1 cellular context compared by ENCODE assay signal in the genomic region with DNA sequence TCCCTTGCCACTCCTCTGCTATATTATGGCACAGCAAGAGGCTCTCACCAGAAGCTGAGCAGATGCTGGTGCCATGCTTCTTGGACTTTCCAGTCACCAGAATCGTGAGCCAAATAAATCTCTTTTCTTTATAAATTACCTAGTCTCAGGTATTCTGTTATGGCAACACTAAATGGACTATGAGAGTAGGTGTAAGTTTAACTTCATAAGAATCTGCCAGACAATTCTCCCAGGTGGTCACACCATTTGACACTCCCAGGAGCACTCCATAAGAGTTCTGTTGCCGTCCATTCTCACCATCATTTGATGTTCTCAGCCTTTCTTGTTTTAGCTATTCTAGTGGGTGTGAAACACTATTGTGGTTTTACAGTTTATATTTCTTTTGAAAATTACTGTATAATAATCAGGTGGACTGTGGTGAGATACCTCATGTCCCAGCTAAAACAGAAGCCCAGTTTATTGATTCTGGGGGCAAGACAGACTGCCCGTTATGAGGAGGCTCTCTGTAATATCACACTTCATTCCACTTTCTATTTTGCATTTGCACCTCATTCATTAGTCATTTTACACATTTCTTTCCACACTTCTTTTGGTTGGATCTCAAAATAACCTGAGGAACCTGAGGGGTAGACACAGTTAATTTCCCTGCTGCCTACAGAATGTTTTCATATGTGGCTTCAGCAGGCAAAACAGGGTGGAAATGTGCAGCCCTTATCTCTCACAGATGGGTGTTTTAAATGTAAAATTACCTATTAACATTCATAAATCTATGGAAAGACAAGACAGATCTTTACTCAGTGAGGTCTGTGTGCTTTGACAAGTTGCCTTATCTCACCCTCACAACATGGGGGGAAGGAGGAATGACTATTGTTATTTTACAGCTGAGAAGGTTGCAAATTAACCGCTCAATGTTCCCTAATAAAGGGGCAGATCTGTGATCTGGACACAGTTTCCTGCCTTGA.
TF ChIP-seq lines count a peak whose summit lies in the region.

No MANE protein-coding gene starts in this region.

TF ChIP-seq in K562, 482 proteins besides CTCF, POLR2A, EP300 and RAD21 (continued from another document and continues in another):
- TF ChIP-seq, protein P1, sequence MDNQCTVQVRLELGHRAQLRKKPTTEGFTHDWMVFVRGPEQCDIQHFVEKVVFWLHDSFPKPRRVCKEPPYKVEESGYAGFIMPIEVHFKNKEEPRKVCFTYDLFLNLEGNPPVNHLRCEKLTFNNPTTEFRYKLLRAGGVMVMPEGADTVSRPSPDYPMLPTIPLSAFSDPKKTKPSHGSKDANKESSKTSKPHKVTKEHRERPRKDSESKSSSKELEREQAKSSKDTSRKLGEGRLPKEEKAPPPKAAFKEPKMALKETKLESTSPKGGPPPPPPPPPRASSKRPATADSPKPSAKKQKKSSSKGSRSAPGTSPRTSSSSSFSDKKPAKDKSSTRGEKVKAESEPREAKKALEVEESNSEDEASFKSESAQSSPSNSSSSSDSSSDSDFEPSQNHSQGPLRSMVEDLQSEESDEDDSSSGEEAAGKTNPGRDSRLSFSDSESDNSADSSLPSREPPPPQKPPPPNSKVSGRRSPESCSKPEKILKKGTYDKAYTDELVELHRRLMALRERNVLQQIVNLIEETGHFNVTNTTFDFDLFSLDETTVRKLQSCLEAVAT (IDR thresholded peaks at IDR 0.05): no peak
- TF ChIP-seq FOXJ3 (CRISPR knock-in tag; IDR thresholded peaks at IDR 0.05) (no peak), ARNT (IDR thresholded peaks at IDR 0.05) (peak; percentile 87 to 96), RFX5 (IDR thresholded peaks at IDR 0.05; ENCODE audit: low read depth, low read length) (no peak), KAT7 (CRISPR knock-in tag; IDR thresholded peaks at IDR 0.05; ENCODE audit: borderline replicate concordance) (no peak), GATAD2B (IDR thresholded peaks at IDR 0.05; ENCODE audit: borderline replicate concordance) (peak; percentile 98), TRIM24 (IDR thresholded peaks at IDR 0.05) (peak; percentile 90 to 96), ZNF668 (CRISPR knock-in tag; IDR thresholded peaks at IDR 0.05) (0 out of 2 replicates have a peak, but pooled peaks have one; percentile 39), PURB (CRISPR knock-in tag; IDR thresholded peaks at IDR 0.05; ENCODE audit: low read depth) (no peak), PRMT5 (CRISPR knock-in tag; IDR thresholded peaks at IDR 0.05) (no peak), ATF1 (CRISPR knock-in tag; IDR thresholded peaks at IDR 0.05) (no peak), ATF1 (tag; IDR thresholded peaks at IDR 0.05) (peak; percentile 74), BRD4 (IDR thresholded peaks at IDR 0.05) (peak; percentile 91), ZSCAN32 (CRISPR knock-in tag; IDR thresholded peaks at IDR 0.05) (peak; percentile 53; the same call in 1 of the 2 replicates), PML (IDR thresholded peaks at IDR 0.05; ENCODE audit: low read length) (peak; percentile 98), ZNF551 (CRISPR knock-in tag; IDR thresholded peaks at IDR 0.05) (no peak), LCOR (CRISPR knock-in tag; IDR thresholded peaks at IDR 0.05) (no peak), ZNF436 (CRISPR knock-in tag; IDR thresholded peaks at IDR 0.05) (no peak), KHSRP (IDR thresholded peaks at IDR 0.05) (peak; percentile 84), ZNF79 (CRISPR knock-in tag; IDR thresholded peaks at IDR 0.05; ENCODE audit: low read depth) (no peak), FUS (optimal IDR thresholded peaks at IDR 0.05; ENCODE audit: low read depth, low read length) (no peak), DIDO1 (tag; IDR thresholded peaks at IDR 0.05; ENCODE audit: low read depth) (no peak), FOXJ2 (tag; IDR thresholded peaks at IDR 0.05) (no peak)
- TF ChIP-seq, protein P2, sequence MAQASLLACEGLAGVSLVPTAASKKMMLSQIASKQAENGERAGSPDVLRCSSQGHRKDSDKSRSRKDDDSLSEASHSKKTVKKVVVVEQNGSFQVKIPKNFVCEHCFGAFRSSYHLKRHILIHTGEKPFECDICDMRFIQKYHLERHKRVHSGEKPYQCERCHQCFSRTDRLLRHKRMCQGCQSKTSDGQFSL (CRISPR knock-in tag; IDR thresholded peaks at IDR 0.05): peak; percentile 95
- TF ChIP-seq, protein P2 (tag; IDR thresholded peaks at IDR 0.05): peak; percentile 22 to 78; a peak in 2 of 4 replicates
- TF ChIP-seq, protein P3, sequence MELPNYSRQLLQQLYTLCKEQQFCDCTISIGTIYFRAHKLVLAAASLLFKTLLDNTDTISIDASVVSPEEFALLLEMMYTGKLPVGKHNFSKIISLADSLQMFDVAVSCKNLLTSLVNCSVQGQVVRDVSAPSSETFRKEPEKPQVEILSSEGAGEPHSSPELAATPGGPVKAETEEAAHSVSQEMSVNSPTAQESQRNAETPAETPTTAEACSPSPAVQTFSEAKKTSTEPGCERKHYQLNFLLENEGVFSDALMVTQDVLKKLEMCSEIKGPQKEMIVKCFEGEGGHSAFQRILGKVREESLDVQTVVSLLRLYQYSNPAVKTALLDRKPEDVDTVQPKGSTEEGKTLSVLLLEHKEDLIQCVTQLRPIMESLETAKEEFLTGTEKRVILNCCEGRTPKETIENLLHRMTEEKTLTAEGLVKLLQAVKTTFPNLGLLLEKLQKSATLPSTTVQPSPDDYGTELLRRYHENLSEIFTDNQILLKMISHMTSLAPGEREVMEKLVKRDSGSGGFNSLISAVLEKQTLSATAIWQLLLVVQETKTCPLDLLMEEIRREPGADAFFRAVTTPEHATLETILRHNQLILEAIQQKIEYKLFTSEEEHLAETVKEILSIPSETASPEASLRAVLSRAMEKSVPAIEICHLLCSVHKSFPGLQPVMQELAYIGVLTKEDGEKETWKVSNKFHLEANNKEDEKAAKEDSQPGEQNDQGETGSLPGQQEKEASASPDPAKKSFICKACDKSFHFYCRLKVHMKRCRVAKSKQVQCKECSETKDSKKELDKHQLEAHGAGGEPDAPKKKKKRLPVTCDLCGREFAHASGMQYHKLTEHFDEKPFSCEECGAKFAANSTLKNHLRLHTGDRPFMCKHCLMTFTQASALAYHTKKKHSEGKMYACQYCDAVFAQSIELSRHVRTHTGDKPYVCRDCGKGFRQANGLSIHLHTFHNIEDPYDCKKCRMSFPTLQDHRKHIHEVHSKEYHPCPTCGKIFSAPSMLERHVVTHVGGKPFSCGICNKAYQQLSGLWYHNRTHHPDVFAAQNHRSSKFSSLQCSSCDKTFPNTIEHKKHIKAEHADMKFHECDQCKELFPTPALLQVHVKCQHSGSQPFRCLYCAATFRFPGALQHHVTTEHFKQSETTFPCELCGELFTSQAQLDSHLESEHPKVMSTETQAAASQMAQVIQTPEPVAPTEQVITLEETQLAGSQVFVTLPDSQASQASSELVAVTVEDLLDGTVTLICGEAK (IDR thresholded peaks at IDR 0.05): no peak; the same call in 1 of the 2 replicates
- TF ChIP-seq, protein P3 (CRISPR knock-in tag; IDR thresholded peaks at IDR 0.05): no peak
- TF ChIP-seq, protein P4, sequence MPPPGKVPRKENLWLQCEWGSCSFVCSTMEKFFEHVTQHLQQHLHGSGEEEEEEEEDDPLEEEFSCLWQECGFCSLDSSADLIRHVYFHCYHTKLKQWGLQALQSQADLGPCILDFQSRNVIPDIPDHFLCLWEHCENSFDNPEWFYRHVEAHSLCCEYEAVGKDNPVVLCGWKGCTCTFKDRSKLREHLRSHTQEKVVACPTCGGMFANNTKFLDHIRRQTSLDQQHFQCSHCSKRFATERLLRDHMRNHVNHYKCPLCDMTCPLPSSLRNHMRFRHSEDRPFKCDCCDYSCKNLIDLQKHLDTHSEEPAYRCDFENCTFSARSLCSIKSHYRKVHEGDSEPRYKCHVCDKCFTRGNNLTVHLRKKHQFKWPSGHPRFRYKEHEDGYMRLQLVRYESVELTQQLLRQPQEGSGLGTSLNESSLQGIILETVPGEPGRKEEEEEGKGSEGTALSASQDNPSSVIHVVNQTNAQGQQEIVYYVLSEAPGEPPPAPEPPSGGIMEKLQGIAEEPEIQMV (tag; conservative IDR thresholded peaks at IDR 0.05; ENCODE audit: low read depth): no peak; the same call in 1 of the 2 replicates
- TF ChIP-seq, protein P5, sequence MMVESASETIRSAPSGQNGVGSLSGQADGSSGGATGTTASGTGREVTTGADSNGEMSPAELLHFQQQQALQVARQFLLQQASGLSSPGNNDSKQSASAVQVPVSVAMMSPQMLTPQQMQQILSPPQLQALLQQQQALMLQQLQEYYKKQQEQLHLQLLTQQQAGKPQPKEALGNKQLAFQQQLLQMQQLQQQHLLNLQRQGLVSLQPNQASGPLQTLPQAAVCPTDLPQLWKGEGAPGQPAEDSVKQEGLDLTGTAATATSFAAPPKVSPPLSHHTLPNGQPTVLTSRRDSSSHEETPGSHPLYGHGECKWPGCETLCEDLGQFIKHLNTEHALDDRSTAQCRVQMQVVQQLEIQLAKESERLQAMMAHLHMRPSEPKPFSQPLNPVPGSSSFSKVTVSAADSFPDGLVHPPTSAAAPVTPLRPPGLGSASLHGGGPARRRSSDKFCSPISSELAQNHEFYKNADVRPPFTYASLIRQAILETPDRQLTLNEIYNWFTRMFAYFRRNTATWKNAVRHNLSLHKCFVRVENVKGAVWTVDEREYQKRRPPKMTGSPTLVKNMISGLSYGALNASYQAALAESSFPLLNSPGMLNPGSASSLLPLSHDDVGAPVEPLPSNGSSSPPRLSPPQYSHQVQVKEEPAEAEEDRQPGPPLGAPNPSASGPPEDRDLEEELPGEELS (CRISPR knock-in tag; IDR thresholded peaks at IDR 0.05; ENCODE audit: borderline replicate concordance): no peak
- TF ChIP-seq, protein P6, sequence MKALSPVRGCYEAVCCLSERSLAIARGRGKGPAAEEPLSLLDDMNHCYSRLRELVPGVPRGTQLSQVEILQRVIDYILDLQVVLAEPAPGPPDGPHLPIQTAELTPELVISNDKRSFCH (CRISPR knock-in tag; IDR thresholded peaks at IDR 0.05): no peak
- TF ChIP-seq, protein P6 (tag; IDR thresholded peaks at IDR 0.05): peak; percentile 94
- TF ChIP-seq, protein P7, sequence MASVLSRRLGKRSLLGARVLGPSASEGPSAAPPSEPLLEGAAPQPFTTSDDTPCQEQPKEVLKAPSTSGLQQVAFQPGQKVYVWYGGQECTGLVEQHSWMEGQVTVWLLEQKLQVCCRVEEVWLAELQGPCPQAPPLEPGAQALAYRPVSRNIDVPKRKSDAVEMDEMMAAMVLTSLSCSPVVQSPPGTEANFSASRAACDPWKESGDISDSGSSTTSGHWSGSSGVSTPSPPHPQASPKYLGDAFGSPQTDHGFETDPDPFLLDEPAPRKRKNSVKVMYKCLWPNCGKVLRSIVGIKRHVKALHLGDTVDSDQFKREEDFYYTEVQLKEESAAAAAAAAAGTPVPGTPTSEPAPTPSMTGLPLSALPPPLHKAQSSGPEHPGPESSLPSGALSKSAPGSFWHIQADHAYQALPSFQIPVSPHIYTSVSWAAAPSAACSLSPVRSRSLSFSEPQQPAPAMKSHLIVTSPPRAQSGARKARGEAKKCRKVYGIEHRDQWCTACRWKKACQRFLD (CRISPR knock-in tag; IDR thresholded peaks at IDR 0.05): peak; percentile 94
- TF ChIP-seq, protein P8, sequence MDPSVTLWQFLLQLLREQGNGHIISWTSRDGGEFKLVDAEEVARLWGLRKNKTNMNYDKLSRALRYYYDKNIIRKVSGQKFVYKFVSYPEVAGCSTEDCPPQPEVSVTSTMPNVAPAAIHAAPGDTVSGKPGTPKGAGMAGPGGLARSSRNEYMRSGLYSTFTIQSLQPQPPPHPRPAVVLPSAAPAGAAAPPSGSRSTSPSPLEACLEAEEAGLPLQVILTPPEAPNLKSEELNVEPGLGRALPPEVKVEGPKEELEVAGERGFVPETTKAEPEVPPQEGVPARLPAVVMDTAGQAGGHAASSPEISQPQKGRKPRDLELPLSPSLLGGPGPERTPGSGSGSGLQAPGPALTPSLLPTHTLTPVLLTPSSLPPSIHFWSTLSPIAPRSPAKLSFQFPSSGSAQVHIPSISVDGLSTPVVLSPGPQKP (CRISPR knock-in tag; IDR thresholded peaks at IDR 0.05): no peak
